1 cellular context compared by ENCODE assay signal in genomic region chr1:156368157-156368658, GRCh38.
TF ChIP-seq lines count a peak whose summit lies in the region.

No MANE protein-coding gene starts in this region.

TF ChIP-seq in A549, 52 proteins besides CTCF, POLR2A, EP300 and RAD21 (continued from another document):
- TF ChIP-seq RARB (CRISPR knock-in tag; IDR thresholded peaks at IDR 0.05): no peak
TF ChIP-seq in A549: peak in this region for 1.
